Comparison of ENCODE assay signal across 1 cellular context in the genomic region with DNA sequence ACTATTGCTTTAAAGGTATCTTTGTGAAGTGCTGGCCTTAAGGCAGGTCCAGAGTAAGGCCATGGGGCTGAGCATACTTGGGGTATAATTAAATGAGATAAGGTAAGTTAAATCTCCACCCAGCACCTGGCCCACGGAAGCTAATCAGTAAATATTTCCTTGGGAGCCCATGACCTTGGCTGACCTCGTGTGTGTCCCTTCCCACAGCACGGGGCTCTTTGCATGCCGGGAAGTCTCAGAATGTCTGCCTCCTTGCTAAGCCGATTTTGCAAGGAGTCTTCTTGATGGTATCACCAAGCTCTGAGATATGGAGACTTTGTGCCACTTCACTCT.
TF ChIP-seq lines count a peak whose summit lies in the region.

No MANE protein-coding gene starts in this region.

TF ChIP-seq in liver, 16 proteins besides CTCF, POLR2A, EP300 and RAD21 (continued from another document):
- TF ChIP-seq, protein P1, sequence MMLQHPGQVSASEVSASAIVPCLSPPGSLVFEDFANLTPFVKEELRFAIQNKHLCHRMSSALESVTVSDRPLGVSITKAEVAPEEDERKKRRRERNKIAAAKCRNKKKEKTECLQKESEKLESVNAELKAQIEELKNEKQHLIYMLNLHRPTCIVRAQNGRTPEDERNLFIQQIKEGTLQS (IDR thresholded peaks at IDR 0.05): no peak
- TF ChIP-seq HNF4A (conservative IDR thresholded peaks at IDR 0.05): no peak
- no peak for TF ChIP-seq EGR1 (IDR thresholded peaks at IDR 0.05; ENCODE audit: low read depth in 2 of 2)
- TF ChIP-seq JUND (IDR thresholded peaks at IDR 0.05): no peak
- no peak for TF ChIP-seq YY1 (IDR thresholded peaks at IDR 0.05)
- no peak for TF ChIP-seq HNF4G (IDR thresholded peaks at IDR 0.05)
- no peak for TF ChIP-seq TAF1 (conservative IDR thresholded peaks at IDR 0.05)
- no peak for TF ChIP-seq FOXA1 (IDR thresholded peaks at IDR 0.05)
- TF ChIP-seq, protein P2, sequence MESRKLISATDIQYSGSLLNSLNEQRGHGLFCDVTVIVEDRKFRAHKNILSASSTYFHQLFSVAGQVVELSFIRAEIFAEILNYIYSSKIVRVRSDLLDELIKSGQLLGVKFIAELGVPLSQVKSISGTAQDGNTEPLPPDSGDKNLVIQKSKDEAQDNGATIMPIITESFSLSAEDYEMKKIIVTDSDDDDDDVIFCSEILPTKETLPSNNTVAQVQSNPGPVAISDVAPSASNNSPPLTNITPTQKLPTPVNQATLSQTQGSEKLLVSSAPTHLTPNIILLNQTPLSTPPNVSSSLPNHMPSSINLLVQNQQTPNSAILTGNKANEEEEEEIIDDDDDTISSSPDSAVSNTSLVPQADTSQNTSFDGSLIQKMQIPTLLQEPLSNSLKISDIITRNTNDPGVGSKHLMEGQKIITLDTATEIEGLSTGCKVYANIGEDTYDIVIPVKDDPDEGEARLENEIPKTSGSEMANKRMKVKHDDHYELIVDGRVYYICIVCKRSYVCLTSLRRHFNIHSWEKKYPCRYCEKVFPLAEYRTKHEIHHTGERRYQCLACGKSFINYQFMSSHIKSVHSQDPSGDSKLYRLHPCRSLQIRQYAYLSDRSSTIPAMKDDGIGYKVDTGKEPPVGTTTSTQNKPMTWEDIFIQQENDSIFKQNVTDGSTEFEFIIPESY (IDR thresholded peaks at IDR 0.05): no peak
